28 cellular contexts compared by ENCODE assay signal in the genomic region with DNA sequence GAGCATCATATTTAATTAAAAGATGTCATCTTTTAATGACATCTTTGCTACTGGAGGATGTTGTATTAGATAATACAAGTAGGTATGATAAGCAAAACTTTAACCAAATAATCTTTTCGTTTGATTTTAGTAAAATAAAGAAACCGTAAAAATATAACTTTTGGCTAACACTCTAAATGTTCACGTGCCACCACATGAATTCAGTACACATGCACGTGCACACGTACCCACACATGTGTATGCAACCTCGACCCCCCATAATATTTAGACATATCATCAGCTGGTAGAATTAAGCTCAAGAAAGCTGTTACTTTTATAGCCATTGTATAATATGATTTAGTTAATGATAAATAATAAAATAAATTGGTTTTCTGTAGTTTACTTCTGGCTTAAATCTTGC.
"Had no signal": no experiment of that assay in that cellular context is flagged by ENCODE, and none has a peak within 500 bp of the region (broad histone marks: within the 10 kb centered on the region; RNA-seq: fewer than 3 reads in every experiment).

No MANE protein-coding gene starts in this region.

- H3K9me3 ChIP-seq: colonic mucosa, esophagus muscularis mucosa, esophagus squamous epithelium, gastrocnemius medialis, gastroesophageal sphincter, heart left ventricle, heart right ventricle had no signal

- H3K4me1 ChIP-seq: colonic mucosa, esophagus muscularis mucosa, esophagus squamous epithelium, foreskin keratinocyte, gastrocnemius medialis, gastroesophageal sphincter, heart left ventricle, heart right ventricle had no signal

- ATAC-seq: effector memory CD8-positive, alpha-beta T cell; esophagus mucosa; foreskin keratinocyte; gastrocnemius medialis; gastroesophageal sphincter; heart left ventricle; heart right ventricle had no signal

- H3K36me3 ChIP-seq: colonic mucosa, esophagus muscularis mucosa, esophagus squamous epithelium, gastrocnemius medialis, gastroesophageal sphincter, heart left ventricle, heart right ventricle had no signal

- FAIRE-seq: colon, endometrium, endothelial cell of umbilical vein, frontal cortex had no signal

- H3K4me3 ChIP-seq: colonic mucosa, coronary artery, dorsolateral prefrontal cortex, esophagus muscularis mucosa, esophagus squamous epithelium, gastrocnemius medialis, gastroesophageal sphincter, heart left ventricle, heart right ventricle had no signal

- H3K27ac ChIP-seq: colonic mucosa, coronary artery, dorsolateral prefrontal cortex, epithelial cell of prostate, esophagus muscularis mucosa, esophagus squamous epithelium, foreskin keratinocyte, gastrocnemius medialis, gastroesophageal sphincter, heart left ventricle, heart right ventricle had no signal

- DNase-seq: colonic mucosa; cortex of kidney; dermis blood vessel endothelial cell; dorsolateral prefrontal cortex; effector CD4-positive, alpha-beta T cell; effector CD8-positive, alpha-beta T cell; effector memory CD4-positive, alpha-beta T cell; effector memory CD8-positive, alpha-beta T cell; endodermal cell; erythroblast; esophagus squamous epithelium; foreskin fibroblast; foreskin keratinocyte; foreskin melanocyte; gastrocnemius medialis; glutamatergic neuron; head of caudate nucleus; heart left ventricle; heart right ventricle had no signal

- H3K27me3 ChIP-seq: colonic mucosa, dorsolateral prefrontal cortex, esophagus muscularis mucosa, esophagus squamous epithelium, foreskin keratinocyte, gastrocnemius medialis, gastroesophageal sphincter, heart left ventricle, heart right ventricle had no signal
